ENCODE assay signal across 9 cellular contexts in genomic region chr16:75147968-75148310, GRCh38. TPM values are rescaled to one million over a fixed set of nuclear protein-coding genes. Genes with fewer than 3 reads are reported as not detected.
A peak's percentile ranks its signal among the peaks of the same experiment; 100 is the strongest.
DNase-seq lines count a peak whose midpoint lies in the region; ATAC-seq and TF ChIP-seq lines count a peak whose summit lies in the region.
"Had no signal": no experiment of that assay in that cellular context is flagged by ENCODE, and none has a peak within 500 bp of the region (broad histone marks: within the 10 kb centered on the region; RNA-seq: fewer than 3 reads in every experiment).

No MANE protein-coding gene starts in this region.

- H3K9me3 Mint-ChIP-seq in activated CD4-positive, alpha-beta memory T cell treated with anti-CD3 and anti-CD28 coated beads, Interleukin-2, amount 10 ng/mL, durations not matched to agents 7 days and 5 days: peaks cover 22% of the 10 kb centered on the region
- peaks cover 14% of the 10 kb centered on the region for H3K9me3 Mint-ChIP-seq in stimulated activated memory B cell treated with anti-CD40 and anti-IgM and Interleukin-4, amounts not matched to agents 10 μg/mL and 1 μg/mL and 100 μg/mL, for 72 hours

- H3K27ac Mint-ChIP-seq in activated CD4-positive, alpha-beta memory T cell treated with anti-CD3 and anti-CD28 coated beads, Interleukin-2, amount 10 ng/mL, durations not matched to agents 7 days and 5 days: peak overlapping the region; percentile 75
- peak overlapping the region; percentile 78 for H3K27ac Mint-ChIP-seq in stimulated activated memory B cell treated with anti-CD40 and anti-IgM and Interleukin-4, amounts not matched to agents 10 μg/mL and 1 μg/mL and 100 μg/mL, for 72 hours

- H3K79me2 ChIP-seq in SK-N-SH (ENCODE audit: insufficient read depth): peaks cover 41% of the 10 kb centered on the region

- no peaks in the 10 kb centered on the region for H3K27me3 Mint-ChIP-seq in activated CD4-positive, alpha-beta memory T cell treated with anti-CD3 and anti-CD28 coated beads, Interleukin-2, amount 10 ng/mL, durations not matched to agents 7 days and 5 days
- no peaks in the 10 kb centered on the region for H3K27me3 Mint-ChIP-seq in stimulated activated memory B cell treated with anti-CD40 and anti-IgM and Interleukin-4, amounts not matched to agents 10 μg/mL and 1 μg/mL and 100 μg/mL, for 72 hours

- H3K4me1 Mint-ChIP-seq in activated CD4-positive, alpha-beta memory T cell treated with anti-CD3 and anti-CD28 coated beads, Interleukin-2, amount 10 ng/mL, durations not matched to agents 7 days and 5 days: peaks cover 30% of the 10 kb centered on the region
- peaks cover 36% of the 10 kb centered on the region for H3K4me1 Mint-ChIP-seq in stimulated activated memory B cell treated with anti-CD40 and anti-IgM and Interleukin-4, amounts not matched to agents 10 μg/mL and 1 μg/mL and 100 μg/mL, for 72 hours

- H3K4me3 ChIP-seq in SK-N-SH (ENCODE audit: low read depth in 2 of 2, low read length in 1 of 2) (peak overlapping the region; percentile 83 to 90; a peak in 3 of 4 replicates), iPS-18a (ENCODE audit: low read length) (peak overlapping the region; percentile 61)

- H3K27ac ChIP-seq in SK-N-SH (ENCODE audit: low read depth in 2 of 2, low read length in 1 of 2): no peak overlapping the region
- H3K27ac ChIP-seq in iPS-18a (ENCODE audit: low read length): no peak overlapping the region

- H3K9me3 ChIP-seq in SK-N-SH (peaks cover 19% of the 10 kb centered on the region), iPS-18a (ENCODE audit: control insufficient read depth, low read depth, low read length) (peaks cover 11% of the 10 kb centered on the region)

- H3K9ac ChIP-seq in SK-N-SH: peak overlapping the region; percentile 97; the same call in 1 of the 2 replicates
- peak overlapping the region; percentile 65 for H3K9ac ChIP-seq in iPS-18a (ENCODE audit: low read length)

- in situ Hi-C loops in G401 (cut with HindIII; ENCODE audit: low sequenced_read_pairs): no loop called here

- DNase-seq in SK-N-SH (no peak), RPMI8226 (no peak), GM10266 (ENCODE audit: extremely low spot score) (no peak), G401 (ENCODE audit: low spot score) (no peak)
- no peak for DNase-seq in activated CD4-positive, alpha-beta memory T cell treated with anti-CD3 and anti-CD28 coated beads, Interleukin-2, amount 10 ng/mL, durations not matched to agents 7 days and 5 days

- CTCF ChIA-PET in SK-N-SH (lab: Yijun Ruan, JAX): interaction anchor here (1.1 to 1.6 kb wide), 2 partner anchors 37 to 51 kb away, joined by 4 read pairs; no protein-coding TSS in a partner anchor
- CTCF ChIA-PET in activated CD4-positive, alpha-beta memory T cell treated with anti-CD3 and anti-CD28 coated beads, Interleukin-2, amount 10 ng/mL, durations not matched to agents 7 days and 5 days (lab: Charles Lee): no interaction called here

- H3K9me2 ChIP-seq in SK-N-SH: no peaks in the 10 kb centered on the region

- WGBS in SK-N-SH (ENCODE audit: low lambda C conversion rate): 61% methylated on average over 3 of the region's 3 CpGs

- no peaks in the 10 kb centered on the region for H3F3A ChIP-seq in SK-N-SH (replicated peaks; ENCODE audit: insufficient read depth)

- H3K4me2 ChIP-seq in SK-N-SH: peak overlapping the region; percentile 89; the same call in 1 of the 2 replicates

- H3K27me3 ChIP-seq in SK-N-SH (ENCODE audit: insufficient read depth): no peaks in the 10 kb centered on the region
- no peaks in the 10 kb centered on the region for H3K27me3 ChIP-seq in iPS-18a (ENCODE audit: control insufficient read depth, insufficient read depth, low read length)

- H3K36me3 ChIP-seq in SK-N-SH (replicated peaks in 1 of 2; ENCODE audit: control insufficient read depth in 1 of 2, insufficient read depth in 2 of 2, low read length in 1 of 2) (peaks cover 0 to 27% of the 10 kb centered on the region in 2 experiments), iPS-18a (ENCODE audit: control insufficient read depth, low read depth, low read length) (no peaks in the 10 kb centered on the region)

- H3K4me1 ChIP-seq in SK-N-SH (ENCODE audit: control insufficient read depth in 1 of 2, insufficient read depth in 2 of 2, low read depth in 1 of 2, low read length in 1 of 2) (no peaks in the 10 kb centered on the region), iPS-18a (ENCODE audit: control insufficient read depth, low read depth, low read length) (no peaks in the 10 kb centered on the region)

- no peak for ATAC-seq in SK-N-SH treated with all-trans-retinoic acid at 6 μM for 48 hours
- no peak for ATAC-seq in stimulated activated memory B cell treated with anti-CD40 and anti-IgM and Interleukin-4, amounts not matched to agents 10 μg/mL and 1 μg/mL and 100 μg/mL, for 72 hours

- no peaks in the 10 kb centered on the region for H4K20me1 ChIP-seq in SK-N-SH (ENCODE audit: insufficient read depth)

- H3K4me3 Mint-ChIP-seq in activated CD4-positive, alpha-beta memory T cell treated with anti-CD3 and anti-CD28 coated beads, Interleukin-2, amount 10 ng/mL, durations not matched to agents 7 days and 5 days: peak overlapping the region; percentile 80
- H3K4me3 Mint-ChIP-seq in stimulated activated memory B cell treated with anti-CD40 and anti-IgM and Interleukin-4, amounts not matched to agents 10 μg/mL and 1 μg/mL and 100 μg/mL, for 72 hours: no peak overlapping the region

- H3K36me3 Mint-ChIP-seq in activated CD4-positive, alpha-beta memory T cell treated with anti-CD3 and anti-CD28 coated beads, Interleukin-2, amount 10 ng/mL, durations not matched to agents 7 days and 5 days (ENCODE audit: low read depth): peaks cover 30% of the 10 kb centered on the region
- peaks cover 25% of the 10 kb centered on the region for H3K36me3 Mint-ChIP-seq in stimulated activated memory B cell treated with anti-CD40 and anti-IgM and Interleukin-4, amounts not matched to agents 10 μg/mL and 1 μg/mL and 100 μg/mL, for 72 hours

- POLR2A ChIA-PET in SK-N-SH (lab: Yijun Ruan, JAX): no interaction called here
- POLR2A ChIA-PET in activated CD4-positive, alpha-beta memory T cell treated with anti-CD3 and anti-CD28 coated beads, Interleukin-2, amount 10 ng/mL, durations not matched to agents 7 days and 5 days (lab: Charles Lee): interaction anchor here (1.1 kb wide), 1 partner anchor 480 kb away, joined by 3 read pairs; no protein-coding TSS in a partner anchor

- TF ChIP-seq CTCF in SK-N-SH (IDR thresholded peaks at IDR 0.05): no peak
- TF ChIP-seq CTCF in GM10266 (IDR thresholded peaks at IDR 0.05; ENCODE audit: control insufficient read depth, insufficient read depth, low read depth, missing control alignments): no peak

- no peak for TF ChIP-seq RAD21 in SK-N-SH (IDR thresholded peaks at IDR 0.05; ENCODE audit: low read length)

- no peak for TF ChIP-seq EP300 in SK-N-SH (IDR thresholded peaks at IDR 0.05; ENCODE audit: borderline replicate concordance in 1 of 2, low read depth in 1 of 2, low read length in 1 of 2)

- H2AFZ ChIP-seq in SK-N-SH (ENCODE audit: low read depth): peak overlapping the region; percentile 90

TF ChIP-seq in SK-N-SH, 30 proteins besides CTCF, POLR2A, EP300 and RAD21 (continues in another document):
- no peak for TF ChIP-seq TEAD4 (IDR thresholded peaks at IDR 0.05; ENCODE audit: borderline replicate concordance, insufficient read depth)
- TF ChIP-seq GABPA (IDR thresholded peaks at IDR 0.05; ENCODE audit: low read depth): no peak
- TF ChIP-seq FOXJ3 (CRISPR knock-in tag; IDR thresholded peaks at IDR 0.05): no peak
- TF ChIP-seq SMC3 (IDR thresholded peaks at IDR 0.05; ENCODE audit: low read depth, low read length): no peak
- TF ChIP-seq RXRA (IDR thresholded peaks at IDR 0.05; ENCODE audit: borderline replicate concordance, low read depth): no peak
- TF ChIP-seq CHD2 (IDR thresholded peaks at IDR 0.05; ENCODE audit: low read length, partially characterized antibody): no peak

TF ChIP-seq in SK-N-SH treated with all-trans-retinoic acid at 6 μM for 48 hours, 23 proteins besides CTCF, POLR2A, EP300 and RAD21 (continues in another document):
- TF ChIP-seq CSDC2 (CRISPR knock-in tag; IDR thresholded peaks at IDR 0.05): no peak
- TF ChIP-seq RARB (CRISPR knock-in tag; IDR thresholded peaks at IDR 0.05): no peak
- TF ChIP-seq ISL1 (CRISPR knock-in tag; IDR thresholded peaks at IDR 0.05): no peak

RNA-seq across cellular contexts. Expression of gene ZFP1, which starts 0.4 kb away (rescaled TPM):
- polyA plus RNA-seq in SK-N-SH (2012; rRNA removed): 3.0 and 3.7 TPM in 2 replicates
- 4.5 and 4.6 TPM in 2 replicates for polyA plus RNA-seq in SK-N-SH (2012; cell fraction: cytosol; rRNA removed)
- 1.7 and 3.6 TPM in 2 replicates for polyA plus RNA-seq in SK-N-SH (2012; cell fraction: nucleus; rRNA removed)
- 10 to 100 TPM; 10.8 to 13.3 TPM for total RNA-seq in activated CD4-positive, alpha-beta memory T cell treated with anti-CD3 and anti-CD28 coated beads, Interleukin-2, amount 10 ng/mL, durations not matched to agents 7 days and 5 days
- 9.1 and 17.0 TPM in 2 replicates for total RNA-seq in G401 (2014; rRNA removed; shearing (Covaris generic))

RNA-seq across cellular contexts. Expression of gene LDHD, which starts 31.4 kb away (rescaled TPM):
- 0.53 and 0.70 TPM in 2 replicates for polyA plus RNA-seq in SK-N-SH (2012; rRNA removed)
- 0.15 and 0.25 TPM in 2 replicates for polyA plus RNA-seq in SK-N-SH (2012; cell fraction: cytosol; rRNA removed)
- 1.4 TPM in 2 replicates for polyA plus RNA-seq in SK-N-SH (2012; cell fraction: nucleus; rRNA removed)
- under 1 TPM; 0.18 to 0.28 TPM for total RNA-seq in activated CD4-positive, alpha-beta memory T cell treated with anti-CD3 and anti-CD28 coated beads, Interleukin-2, amount 10 ng/mL, durations not matched to agents 7 days and 5 days
- 1.9 and 3.0 TPM in 2 replicates for total RNA-seq in G401 (2014; rRNA removed; shearing (Covaris generic))
- total RNA-seq: activated CD8-positive, alpha-beta memory T cell treated with anti-CD3 and anti-CD28 coated beads for 36 hours had no signal

RNA-seq across cellular contexts. Expression of gene CTRB2, which starts 59.0 kb away (rescaled TPM):
- polyA plus RNA-seq in SK-N-SH (2012; rRNA removed): not detected in 2 replicates
- polyA plus RNA-seq in SK-N-SH (2012; cell fraction: cytosol; rRNA removed): not detected in 2 replicates
- 0.04 TPM in 1 of 2 replicates, not detected in the other for polyA plus RNA-seq in SK-N-SH (2012; cell fraction: nucleus; rRNA removed)
- not detected for total RNA-seq in activated CD4-positive, alpha-beta memory T cell treated with anti-CD3 and anti-CD28 coated beads, Interleukin-2, amount 10 ng/mL, durations not matched to agents 7 days and 5 days
- total RNA-seq in G401 (2014; rRNA removed; shearing (Covaris generic)): not detected in 2 replicates
- total RNA-seq: activated CD8-positive, alpha-beta memory T cell treated with anti-CD3 and anti-CD28 coated beads for 36 hours had no signal
